ENCODE assay signal across 8 cellular contexts in the genomic region with DNA sequence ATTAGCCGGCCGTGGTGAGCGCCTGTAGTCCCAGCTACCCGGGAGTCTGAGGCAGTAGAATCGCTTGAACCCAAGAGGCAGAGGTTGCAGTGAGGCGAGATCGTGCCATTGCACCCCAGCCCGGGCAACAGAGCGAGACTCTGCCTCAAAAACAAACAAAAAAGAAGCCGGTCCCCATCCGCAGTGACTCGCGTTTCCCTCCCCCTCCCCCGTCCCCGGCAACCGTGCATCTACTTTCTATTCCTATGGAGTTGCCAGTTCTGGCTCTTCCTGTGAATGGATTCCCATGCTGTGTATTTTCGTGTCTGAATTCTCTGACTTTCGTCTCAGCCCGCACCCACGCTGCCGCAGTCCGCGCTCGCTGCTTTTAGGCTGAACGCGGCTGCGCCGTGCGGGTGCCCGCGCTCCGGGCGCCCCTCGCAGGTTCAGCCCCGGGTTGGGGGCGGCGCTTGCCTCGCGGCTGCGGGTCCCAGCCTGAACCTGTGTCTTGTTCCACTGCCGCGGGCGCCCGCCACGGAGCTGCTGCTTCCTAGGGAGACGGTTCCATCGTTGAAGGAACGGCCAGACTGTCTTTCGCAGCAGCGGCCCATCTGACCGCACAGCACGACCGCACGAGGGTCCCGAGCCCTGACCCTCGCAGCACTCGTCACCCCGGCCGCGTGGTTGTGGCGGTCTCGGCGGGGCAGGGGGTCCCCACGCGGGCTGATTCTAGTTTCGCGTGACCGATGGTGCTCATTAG. TPM values are rescaled to one million over a fixed set of nuclear protein-coding genes. Genes with fewer than 3 reads are reported as not detected.
A peak's percentile ranks its signal among the peaks of the same experiment; 100 is the strongest.
DNase-seq lines count a peak whose midpoint lies in the region; ATAC-seq lines count a peak whose summit lies in the region.

No MANE protein-coding gene starts in this region.

- DNase-seq in DMS79 treated with DMSO at 0.1 percent for 48 hours (lab: John Stamatoyannopoulos, UW) = peak; percentile 70
- DNase-seq in LoVo (ENCODE audit: low spot score) = peak; percentile 48
- DNase-seq in T follicular helper cell (ENCODE audit: low read depth) = peak; percentile 45
- DNase-seq in adipocyte (ENCODE audit: low read depth) = peak; percentile 79
- peak; percentile 73 for DNase-seq in hepatic stellate cell (ENCODE audit: low spot score)
- no peak for DNase-seq in skeletal muscle cell (ENCODE audit: low read depth)
- no peak for DNase-seq in mucosa of gallbladder (ENCODE audit: low spot score)

- peaks cover 19% of the 10 kb centered on the region for H3K4me1 ChIP-seq in adipocyte (ENCODE audit: control insufficient read depth, insufficient read depth, low read length)

- H3K36me3 ChIP-seq in adipocyte (ENCODE audit: control insufficient read depth, insufficient read depth, low read length, severe bottlenecking) = peaks cover 20% of the 10 kb centered on the region

- H3K27me3 ChIP-seq in adipocyte (replicated peaks; ENCODE audit: control insufficient read depth, insufficient read depth, low read length) = no peaks in the 10 kb centered on the region

- H3K4me3 ChIP-seq in adipocyte (ENCODE audit: low read length) (peak overlapping the region; percentile 86), skeletal muscle cell (ENCODE audit: low read depth, low read length) (peak overlapping the region; percentile 61)

- H3K9me3 ChIP-seq in adipocyte (ENCODE audit: control insufficient read depth, low read length) = no peaks in the 10 kb centered on the region

- no peak for ATAC-seq in GM21528 (IDR thresholded peaks at IDR 0.05; ENCODE audit: low FRiP score, unreplicated experiment)

- peak overlapping the region; percentile 79 for H3K9ac ChIP-seq in adipocyte (ENCODE audit: low read length)

RNA-seq across cellular contexts. Expression of a gene that starts 1.1 kb away (rescaled TPM):
- total RNA-seq in mucosa of gallbladder = 8.9 TPM

RNA-seq across cellular contexts. Expression of a gene that starts 9.4 kb away (rescaled TPM):
- total RNA-seq in mucosa of gallbladder = 50.8 TPM

RNA-seq across cellular contexts. Expression of a gene that starts 21.7 kb away (rescaled TPM):
- 3.6 TPM for total RNA-seq in mucosa of gallbladder

Comparison
In these comparisons a context has a peak if more than half of its experiments do, and no peak if none do; other contexts are left out.
1. DNase-seq: peak in DMS79 treated with DMSO at 0.1 percent for 48 hours (single experiment), LoVo (single experiment), T follicular helper cell (single experiment), adipocyte (single experiment) and hepatic stellate cell (single experiment); none in skeletal muscle cell (single experiment) and mucosa of gallbladder (single experiment).